ENCODE assay signal across 12 cellular contexts in genomic region chr17:4332296-4332970, GRCh38. TPM values are rescaled to one million over a fixed set of nuclear protein-coding genes. Genes with fewer than 3 reads are reported as not detected.
DNase-seq lines count a peak whose midpoint lies in the region; ATAC-seq and TF ChIP-seq lines count a peak whose summit lies in the region.
"Had no signal": no experiment of that assay in that cellular context is flagged by ENCODE, and none has a peak within 500 bp of the region (broad histone marks: within the 10 kb centered on the region; RNA-seq: fewer than 3 reads in every experiment).

No MANE protein-coding gene starts in this region.

- no peak overlapping the region for H3K18ac ChIP-seq in mesenchymal stem cell (ENCODE audit: low read depth in 1 of 2, low read length in 2 of 2)

- CTCF ChIA-PET in HCT116 (lab: Charles Lee), result interaction anchor here (2.1 kb wide), 1 partner anchor 28 kb away, joined by 6 read pairs; no protein-coding TSS in a partner anchor

- peaks cover 98% of the 10 kb centered on the region for H3K79me2 ChIP-seq in HCT116 (ENCODE audit: insufficient read depth, low read length)

- peaks cover 25% of the 10 kb centered on the region; the same call in 1 of the 2 replicates for H4K20me1 ChIP-seq in HCT116 (ENCODE audit: insufficient read depth)

- H4K91ac ChIP-seq in mesenchymal stem cell (ENCODE audit: low read length), result no peak overlapping the region

- H3K9ac ChIP-seq in HCT116 (ENCODE audit: low read length) (peak overlapping the region; percentile 3; the same call in 1 of the 2 replicates), mesenchymal stem cell (ENCODE audit: low read length) (no peak overlapping the region)

- H3K9me3 ChIP-seq in HCT116 (ENCODE audit: control insufficient read depth in 1 of 2, insufficient read depth in 1 of 2, low read depth in 1 of 2, low read length in 2 of 2) (no peaks in the 10 kb centered on the region), mesenchymal stem cell (ENCODE audit: control insufficient read depth, low read length) (no peaks in the 10 kb centered on the region)

- no peak for ATAC-seq in HCT116

- no peak overlapping the region for H2AFZ ChIP-seq in HCT116 (ENCODE audit: low read depth, low read length, poor library complexity, severe bottlenecking)
- no peak overlapping the region for H2AFZ ChIP-seq in mesenchymal stem cell (ENCODE audit: low read depth, low read length)

- H2BK120ac ChIP-seq in mesenchymal stem cell (ENCODE audit: low read depth, low read length), result no peak overlapping the region

- H3K27ac ChIP-seq in HCT116 (ENCODE audit: low read depth, low read length) (no peak overlapping the region), mesenchymal stem cell (ENCODE audit: low read length, poor library complexity, severe bottlenecking) (peak overlapping the region; percentile 23)

- H3K9me2 ChIP-seq in HCT116 (ENCODE audit: insufficient read depth), result no peaks in the 10 kb centered on the region

- peaks cover 41 to 78% of the 10 kb centered on the region in 2 experiments for H3K4me1 ChIP-seq in HCT116 (ENCODE audit: control insufficient read depth in 1 of 2, insufficient read depth in 2 of 2, low read length in 2 of 2)
- peaks cover 10% of the 10 kb centered on the region for H3K4me1 ChIP-seq in mesenchymal stem cell (ENCODE audit: control insufficient read depth, insufficient read depth, low read depth, low read length)

- H3K4ac ChIP-seq in mesenchymal stem cell (ENCODE audit: low read depth in 1 of 2, low read length in 2 of 2), result no peak overlapping the region

- peak overlapping the region; percentile 34 for H3K4me2 ChIP-seq in HCT116 (ENCODE audit: low read length)
- no peak overlapping the region for H3K4me2 ChIP-seq in mesenchymal stem cell (ENCODE audit: low read length, poor library complexity, severe bottlenecking)

- no peaks in the 10 kb centered on the region for H3K79me1 ChIP-seq in mesenchymal stem cell (replicated peaks; ENCODE audit: low read length, poor library complexity, severe bottlenecking)

- no peak overlapping the region for H4K8ac ChIP-seq in mesenchymal stem cell (ENCODE audit: low read length)

- POLR2A ChIA-PET in HCT116 (lab: Charles Lee), result interaction anchor here (0.7 kb wide), 1 partner anchor 9 kb away, joined by 3 read pairs; no protein-coding TSS in a partner anchor

- WGBS in mesenchymal stem cell, result 72% methylated on average over 6 of the region's 6 CpGs

- no peak for TF ChIP-seq CTCF in HCT116 (IDR thresholded peaks at IDR 0.05 in 2 of 3, conservative IDR thresholded peaks at IDR 0.05 in 1 of 3; ENCODE audit: borderline replicate concordance in 1 of 3, insufficient read depth in 1 of 3, low read depth in 2 of 3, low read length in 2 of 3)

- intact Hi-C loops in HCT116 (cut with micrococcal nuclease), result no loop called here

- RAD21 ChIA-PET in HCT116 (lab: Charles Lee; ENCODE audit: low non-redundant PET in 1 of 2, low total read pairs in 2 of 2, uncharacterized antibody in 2 of 2, unreplicated experiment in 2 of 2), result no interaction called here

- H3K23ac ChIP-seq in mesenchymal stem cell (ENCODE audit: low read length in 2 of 2), result no peak overlapping the region

- no peak overlapping the region for H2AK5ac ChIP-seq in mesenchymal stem cell (ENCODE audit: low read length, severe bottlenecking)

- H3K36me3 ChIP-seq in HCT116 (ENCODE audit: control insufficient read depth in 1 of 2, insufficient read depth in 2 of 2, low read length in 2 of 2) (no peaks in the 10 kb centered on the region), mesenchymal stem cell (ENCODE audit: control insufficient read depth in 1 of 2, insufficient read depth in 2 of 2, low read depth in 1 of 2, low read length in 2 of 2) (no peaks in the 10 kb centered on the region)

- H3K14ac ChIP-seq in mesenchymal stem cell (ENCODE audit: low read length in 2 of 2), result no peak overlapping the region

- no peak for TF ChIP-seq RAD21 in HCT116 (IDR thresholded peaks at IDR 0.05; ENCODE audit: low read depth)

- no TSS peak for BruUV-seq in HCT116 (replicated peaks; lab: Mats Ljungman, UMichigan)

- DNase-seq in ACHN (peak; percentile 15), HCT116 (ENCODE audit: low read depth, low spot score) (no peak), astrocyte of the hippocampus (ENCODE audit: low read depth, low spot score) (peak; percentile 45), mesenchymal stem cell (peak; percentile 57), NCI-H1105 treated with DMSO at 0.1 percent for 48 hours (lab: John Stamatoyannopoulos, UW) (no peak), amygdala (lab: John Stamatoyannopoulos, UW) (no peak), NCI-H146 treated with DMSO at 0.1 percent for 48 hours (lab: John Stamatoyannopoulos, UW; ENCODE audit: unreplicated experiment) (no peak)
- no peak for DNase-seq in stimulated activated CD4-positive, alpha-beta T cell treated with anti-CD3 and anti-CD28 coated beads, Interleukin-12 subunit alpha, Interleukin-12 subunit beta, amount 100 ng/mL, for 4 hours
- DNase-seq: activated gamma-delta T cell; DMS153; stimulated activated CD4-positive, alpha-beta T cell treated with anti-CD3 and anti-CD28 coated beads, Interleukin-1b, Interleukin-23, amount 100 ng/mL, for 48 hours; T1000 had no signal

- no peak for TF ChIP-seq POLR2A in HCT116 (IDR thresholded peaks at IDR 0.05; ENCODE audit: borderline replicate concordance, extremely low read depth, insufficient read depth, insufficient read length)

- H3K27me3 ChIP-seq in HCT116 (ENCODE audit: insufficient read depth, low read length) (no peaks in the 10 kb centered on the region), mesenchymal stem cell (ENCODE audit: control insufficient read depth in 1 of 2, insufficient read depth in 1 of 2, low read length in 2 of 2) (no peaks in the 10 kb centered on the region)

- no peak overlapping the region for H2BK15ac ChIP-seq in mesenchymal stem cell (ENCODE audit: low read depth, poor library complexity, severe bottlenecking)

- in situ Hi-C loops in ACHN (cut with HindIII; ENCODE audit: low pct_ligation_motif_present, low pct_unique_long_range_greater_than_20kb, low sequenced_read_pairs), result no loop called here

- no peak overlapping the region for H3K4me3 ChIP-seq in HCT116 (replicated peaks in 1 of 2; ENCODE audit: low read depth in 1 of 2, low read length in 2 of 2)
- no peak overlapping the region for H3K4me3 ChIP-seq in mesenchymal stem cell (ENCODE audit: insufficient read depth in 1 of 2, low read depth in 1 of 2, low read length in 2 of 2)

- H2BK5ac ChIP-seq in mesenchymal stem cell (ENCODE audit: low read depth, low read length, poor library complexity, severe bottlenecking), result no peak overlapping the region

- no peak overlapping the region for H2BK12ac ChIP-seq in mesenchymal stem cell (ENCODE audit: low read length in 2 of 2)

TF ChIP-seq in HCT116, 20 proteins besides CTCF, POLR2A, EP300 and RAD21 (continues in another document):
- TF ChIP-seq TCF7L2 (IDR thresholded peaks at IDR 0.05; ENCODE audit: borderline replicate concordance, extremely low read depth, insufficient read depth, insufficient read length), result no peak
- no peak for TF ChIP-seq EGR1 (IDR thresholded peaks at IDR 0.05; ENCODE audit: low read depth)
- TF ChIP-seq ATF3 (IDR thresholded peaks at IDR 0.05), result no peak
- TF ChIP-seq YY1 (IDR thresholded peaks at IDR 0.05; ENCODE audit: extremely low read depth, insufficient replicate concordance, low read depth, low read length), result no peak
- no peak for TF ChIP-seq MAX (IDR thresholded peaks at IDR 0.05)
- TF ChIP-seq JUND (IDR thresholded peaks at IDR 0.05), result no peak
- no peak for TF ChIP-seq REST (IDR thresholded peaks at IDR 0.05; ENCODE audit: low read depth)
- no peak for TF ChIP-seq EZH2 (IDR thresholded peaks at IDR 0.05)
- no peak for TF ChIP-seq ZNF274 (IDR thresholded peaks at IDR 0.05; ENCODE audit: low read depth, low read length)
- TF ChIP-seq SRF (IDR thresholded peaks at IDR 0.05; ENCODE audit: low read depth), result no peak
- no peak for TF ChIP-seq CEBPB (IDR thresholded peaks at IDR 0.05; ENCODE audit: low read depth)
- no peak; the same call in 1 of the 2 replicates for TF ChIP-seq SP1 (IDR thresholded peaks at IDR 0.05; ENCODE audit: low read depth)
- no peak for TF ChIP-seq FOSL1 (IDR thresholded peaks at IDR 0.05; ENCODE audit: low read depth)
- no peak for TF ChIP-seq EZH2phosphoT487 (IDR thresholded peaks at IDR 0.05; ENCODE audit: borderline replicate concordance)

RNA-seq across cellular contexts. Expression of gene UBE2G1, which starts 34.0 kb away (rescaled TPM):
- 80.6 TPM for total RNA-seq in HCT116 (2021; ENCODE audit: unreplicated experiment)
- 21.9 and 29.5 TPM in 2 replicates for polyA plus RNA-seq in HCT116 (2012)
- polyA plus RNA-seq in mesenchymal stem cell (2013, experiment 1 of 2), result 63.6 TPM
- 69.4 TPM for polyA plus RNA-seq in mesenchymal stem cell (2013, experiment 2 of 2)

Comparison
In these comparisons a context has a peak if more than half of its experiments do, and no peak if none do; other contexts are left out.
1. DNase-seq: peak in ACHN (single experiment), astrocyte of the hippocampus (single experiment) and mesenchymal stem cell (single experiment); none in HCT116 (single experiment), NCI-H1105 treated with DMSO at 0.1 percent for 48 hours (single experiment), stimulated activated CD4-positive, alpha-beta T cell treated with anti-CD3 and anti-CD28 coated beads, Interleukin-12 subunit alpha, Interleukin-12 subunit beta, amount 100 ng/mL, for 4 hours (single experiment), amygdala (0 of 56) and NCI-H146 treated with DMSO at 0.1 percent for 48 hours (single experiment).